In genomic region chr13:47019977-47020376, GRCh38 we compare ENCODE assay signal across 25 cellular contexts.
"Had no signal": no experiment of that assay in that cellular context is flagged by ENCODE, and none has a peak within 500 bp of the region (broad histone marks: within the 10 kb centered on the region; RNA-seq: fewer than 3 reads in every experiment).

No MANE protein-coding gene starts in this region.

- H3K36me3 Mint-ChIP-seq: activated naive CD4-positive, alpha-beta T cell treated with anti-CD3 and anti-CD28 coated beads, Interleukin-2, amount 10 ng/mL, durations not matched to agents 7 days and 5 days; activated naive CD4-positive, alpha-beta T cell treated with anti-CD3 and anti-CD28 coated beads, Interleukin-2, amount 50 U/mL, for 72 hours; activated naive CD8-positive, alpha-beta T cell treated with anti-CD3 and anti-CD28 coated beads, Interleukin-2, amount 10 ng/mL, durations not matched to agents 7 days and 5 days; brain had no signal

- H3K36me3 ChIP-seq: ascending aorta, breast epithelium, cardiac muscle cell, colonic mucosa had no signal

- ATAC-seq: activated naive CD4-positive, alpha-beta T cell treated with anti-CD3 and anti-CD28 coated beads, Interleukin-2, amount 50 U/mL, for 72 hours; activated T-cell treated with anti-CD3 and anti-CD28 coated beads, Interleukin-2, amount 50 U/mL, for 72 hours; esophagus mucosa had no signal

- H3K4me3 Mint-ChIP-seq: activated CD4-positive, alpha-beta memory T cell treated with anti-CD3 and anti-CD28 coated beads, Interleukin-2, amount 10 ng/mL, durations not matched to agents 7 days and 5 days; activated CD4-positive, alpha-beta T cell treated with anti-CD3 and anti-CD28 coated beads, Interleukin-2, amount 10 ng/mL, durations not matched to agents 7 days and 5 days; activated naive CD4-positive, alpha-beta T cell treated with anti-CD3 and anti-CD28 coated beads, Interleukin-2, amount 10 ng/mL, durations not matched to agents 7 days and 5 days; activated naive CD8-positive, alpha-beta T cell treated with anti-CD3 and anti-CD28 coated beads, Interleukin-2, amount 10 ng/mL, durations not matched to agents 7 days and 5 days; activated T-cell treated with anti-CD3 and anti-CD28 coated beads, Interleukin-2, amount 50 U/mL, for 24 hours; activated T-cell treated with anti-CD3 and anti-CD28 coated beads, Interleukin-2, amount 50 U/mL, for 72 hours; brain had no signal

- H3K9me3 ChIP-seq: ascending aorta, breast epithelium, colonic mucosa had no signal

- H3K27ac Mint-ChIP-seq: activated CD4-positive, alpha-beta memory T cell treated with anti-CD3 and anti-CD28 coated beads, Interleukin-2, amount 10 ng/mL, durations not matched to agents 7 days and 5 days; activated CD4-positive, alpha-beta T cell treated with anti-CD3 and anti-CD28 coated beads, Interleukin-2, amount 10 ng/mL, durations not matched to agents 7 days and 5 days; activated naive CD4-positive, alpha-beta T cell treated with anti-CD3 and anti-CD28 coated beads, Interleukin-2, amount 10 ng/mL, durations not matched to agents 7 days and 5 days; activated naive CD4-positive, alpha-beta T cell treated with anti-CD3 and anti-CD28 coated beads, Interleukin-2, amount 50 U/mL, for 72 hours; activated naive CD8-positive, alpha-beta T cell treated with anti-CD3 and anti-CD28 coated beads, Interleukin-2, amount 10 ng/mL, durations not matched to agents 7 days and 5 days; activated T-cell treated with anti-CD3 and anti-CD28 coated beads, Interleukin-2, amount 50 U/mL, for 24 hours; activated T-cell treated with anti-CD3 and anti-CD28 coated beads, Interleukin-2, amount 50 U/mL, for 72 hours; brain had no signal

- H3K4me1 Mint-ChIP-seq: activated CD4-positive, alpha-beta memory T cell treated with anti-CD3 and anti-CD28 coated beads, Interleukin-2, amount 10 ng/mL, durations not matched to agents 7 days and 5 days; activated CD4-positive, alpha-beta T cell treated with anti-CD3 and anti-CD28 coated beads, Interleukin-2, amount 10 ng/mL, durations not matched to agents 7 days and 5 days; activated naive CD4-positive, alpha-beta T cell treated with anti-CD3 and anti-CD28 coated beads, Interleukin-2, amount 10 ng/mL, durations not matched to agents 7 days and 5 days; activated naive CD8-positive, alpha-beta T cell treated with anti-CD3 and anti-CD28 coated beads, Interleukin-2, amount 10 ng/mL, durations not matched to agents 7 days and 5 days had no signal

- H3K27me3 ChIP-seq: ascending aorta, breast epithelium, cardiac muscle cell, colonic mucosa had no signal

- DNase-seq: activated CD4-positive, alpha-beta memory T cell treated with anti-CD3 and anti-CD28 coated beads, Interleukin-2, amount 10 ng/mL, durations not matched to agents 7 days and 5 days; activated CD4-positive, alpha-beta T cell treated with anti-CD3 and anti-CD28 coated beads for 1 hour; activated CD4-positive, alpha-beta T cell treated with anti-CD3 and anti-CD28 coated beads for 4 hours; activated CD4-positive, alpha-beta T cell treated with anti-CD3 and anti-CD28 coated beads, Interleukin-2, amount 10 ng/mL, durations not matched to agents 7 days and 5 days; activated CD4-positive, alpha-beta T cell treated with anti-CD3 and anti-CD28 coated beads, Interleukin-2, amount 50 U/mL, for 4 hours; activated CD8-positive, alpha-beta memory T cell treated with anti-CD3 and anti-CD28 coated beads, Interleukin-2, amount 50 U/mL, for 48 hours; activated gamma-delta T cell; activated naive CD4-positive, alpha-beta T cell; activated naive CD4-positive, alpha-beta T cell treated with anti-CD3 and anti-CD28 coated beads, Interleukin-2, amount 10 ng/mL, durations not matched to agents 7 days and 5 days; activated naive CD8-positive, alpha-beta T cell treated with anti-CD3 and anti-CD28 coated beads, Interleukin-2, amount 10 ng/mL, durations not matched to agents 7 days and 5 days; activated T-cell treated with anti-CD3 and anti-CD28 coated beads for 4 hours; activated T-cell treated with anti-CD3 and anti-CD28 coated beads, Interleukin-2, amount 50 U/mL, for 24 hours; activated T-cell treated with anti-CD3 and anti-CD28 coated beads, Interleukin-2, amount 50 U/mL, for 72 hours; central memory CD4-positive, alpha-beta T cell; colonic mucosa; effector CD8-positive, alpha-beta T cell; foreskin fibroblast; head of caudate nucleus; T-helper 2 cell had no signal

- H3K4me1 ChIP-seq: ascending aorta, breast epithelium, colonic mucosa had no signal

- H3K27me3 Mint-ChIP-seq: activated CD4-positive, alpha-beta memory T cell treated with anti-CD3 and anti-CD28 coated beads, Interleukin-2, amount 10 ng/mL, durations not matched to agents 7 days and 5 days; activated naive CD4-positive, alpha-beta T cell treated with anti-CD3 and anti-CD28 coated beads, Interleukin-2, amount 10 ng/mL, durations not matched to agents 7 days and 5 days had no signal

- H3K9me3 Mint-ChIP-seq: activated CD4-positive, alpha-beta memory T cell treated with anti-CD3 and anti-CD28 coated beads, Interleukin-2, amount 10 ng/mL, durations not matched to agents 7 days and 5 days; activated CD4-positive, alpha-beta T cell treated with anti-CD3 and anti-CD28 coated beads, Interleukin-2, amount 10 ng/mL, durations not matched to agents 7 days and 5 days; activated naive CD4-positive, alpha-beta T cell treated with anti-CD3 and anti-CD28 coated beads, Interleukin-2, amount 10 ng/mL, durations not matched to agents 7 days and 5 days; activated T-cell treated with anti-CD3 and anti-CD28 coated beads, Interleukin-2, amount 50 U/mL, for 24 hours had no signal

- H3K27ac ChIP-seq: ascending aorta, breast epithelium, cardiac muscle cell, colonic mucosa had no signal

- H3K4me3 ChIP-seq: ascending aorta, breast epithelium, cardiac muscle cell, colonic mucosa had no signal
